ENCODE assay signal across 17 cellular contexts in the genomic region with DNA sequence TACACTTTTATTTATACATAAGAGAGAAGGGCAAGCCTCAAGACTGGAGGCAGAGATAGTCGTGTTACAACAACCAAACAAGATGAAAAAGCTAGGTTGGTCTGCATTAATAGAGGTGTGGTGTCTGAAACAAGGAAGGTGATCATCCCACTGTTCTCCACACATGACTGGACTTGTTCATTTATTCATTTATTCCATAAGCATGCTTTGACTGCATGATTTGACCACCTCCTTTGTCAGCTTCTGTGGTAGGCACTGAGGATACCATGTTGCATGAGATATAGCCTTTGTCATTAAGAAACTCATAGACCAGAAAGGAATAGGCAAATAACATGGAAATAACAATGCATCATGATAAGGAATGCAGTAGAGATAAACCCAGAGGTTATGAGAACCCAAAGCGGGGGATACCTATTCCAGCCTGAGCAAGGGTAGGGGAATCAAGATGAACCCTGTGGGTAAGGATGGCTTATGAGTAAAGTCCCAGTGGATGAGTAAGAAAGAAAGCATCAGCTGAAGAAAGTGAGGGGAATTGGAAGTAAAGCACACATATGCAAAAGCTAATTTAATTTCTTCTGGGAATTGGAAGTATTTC.
"Had no signal": no experiment of that assay in that cellular context is flagged by ENCODE, and none has a peak within 500 bp of the region (broad histone marks: within the 10 kb centered on the region; RNA-seq: fewer than 3 reads in every experiment).

No MANE protein-coding gene starts in this region.

- H3K9me3 ChIP-seq: colonic mucosa, mucosa of descending colon, neutrophil had no signal

- H3K27me3 ChIP-seq: cardiac muscle cell, colonic mucosa, neutrophil had no signal

- H3K4me3 ChIP-seq: cardiac muscle cell, colonic mucosa, mucosa of descending colon had no signal

- H3K27ac ChIP-seq: cardiac muscle cell, colonic mucosa, neutrophil had no signal

- H3K36me3 Mint-ChIP-seq: activated naive CD8-positive, alpha-beta T cell treated with anti-CD3 and anti-CD28 coated beads for 36 hours; stimulated activated memory B cell treated with anti-CD40 and anti-IgM and Interleukin-4, amounts not matched to agents 10 μg/mL and 1 μg/mL and 100 μg/mL, for 72 hours had no signal

- ATAC-seq: activated CD4-positive, CD25-positive, alpha-beta regulatory T cell treated with anti-CD3 and anti-CD28 coated beads, Interleukin-2, amount 50 U/mL, for 24 hours; activated T-cell treated with anti-CD3 and anti-CD28 coated beads, Interleukin-2, amount 50 U/mL, for 4 hours; mucosa of descending colon; naive thymus-derived CD8-positive, alpha-beta T cell; stimulated activated memory B cell treated with anti-CD40 and anti-IgM and Interleukin-4, amounts not matched to agents 10 μg/mL and 1 μg/mL and 100 μg/mL, for 72 hours had no signal

- H3K4me1 ChIP-seq: colonic mucosa had no signal

- DNase-seq: activated CD4-positive, alpha-beta T cell treated with anti-CD3 and anti-CD28 coated beads, Interleukin-2, amount 50 U/mL, for 48 hours; activated gamma-delta T cell; activated naive CD8-positive, alpha-beta T cell treated with anti-CD3 and anti-CD28 coated beads for 36 hours; activated T-cell treated with anti-CD3 and anti-CD28 coated beads, Interleukin-2, amount 50 U/mL, for 4 hours; aorta; colonic mucosa; hippocampal formation; mucosa of descending colon; naive thymus-derived CD8-positive, alpha-beta T cell; posterior cingulate gyrus; substantia nigra; trophoblast cell had no signal

- H3K36me3 ChIP-seq: cardiac muscle cell, colonic mucosa, neutrophil had no signal

- H3K4me1 Mint-ChIP-seq: stimulated activated memory B cell treated with anti-CD40 and anti-IgM and Interleukin-4, amounts not matched to agents 10 μg/mL and 1 μg/mL and 100 μg/mL, for 72 hours had no signal

- H3K27me3 Mint-ChIP-seq: activated naive CD8-positive, alpha-beta T cell treated with anti-CD3 and anti-CD28 coated beads for 36 hours; stimulated activated memory B cell treated with anti-CD40 and anti-IgM and Interleukin-4, amounts not matched to agents 10 μg/mL and 1 μg/mL and 100 μg/mL, for 72 hours had no signal

- H3K4me3 Mint-ChIP-seq: activated naive CD8-positive, alpha-beta T cell treated with anti-CD3 and anti-CD28 coated beads for 36 hours; activated T-cell treated with anti-CD3 and anti-CD28 coated beads, Interleukin-2, amount 50 U/mL, for 4 hours; stimulated activated memory B cell treated with anti-CD40 and anti-IgM and Interleukin-4, amounts not matched to agents 10 μg/mL and 1 μg/mL and 100 μg/mL, for 72 hours; T-helper 2 cell treated with Interferon-gamma antibody and Interleukin-4, amounts not matched to agents 5 μg/mL and 100 μg/mL, for 36 hours had no signal

- H3K27ac Mint-ChIP-seq: activated naive CD8-positive, alpha-beta T cell treated with anti-CD3 and anti-CD28 coated beads for 36 hours; naive thymus-derived CD8-positive, alpha-beta T cell; stimulated activated memory B cell treated with anti-CD40 and anti-IgM and Interleukin-4, amounts not matched to agents 10 μg/mL and 1 μg/mL and 100 μg/mL, for 72 hours; T-helper 2 cell treated with Interferon-gamma antibody and Interleukin-4, amounts not matched to agents 5 μg/mL and 100 μg/mL, for 36 hours had no signal
